Comparison of ENCODE assay signal across 11 cellular contexts in genomic region chr2:157831573-157832315, GRCh38. TPM values are rescaled to one million over a fixed set of nuclear protein-coding genes. Genes with fewer than 3 reads are reported as not detected.
DNase-seq lines count a peak whose midpoint lies in the region; ATAC-seq and TF ChIP-seq lines count a peak whose summit lies in the region.
"Had no signal": no experiment of that assay in that cellular context is flagged by ENCODE, and none has a peak within 500 bp of the region (broad histone marks: within the 10 kb centered on the region; RNA-seq: fewer than 3 reads in every experiment).

No MANE protein-coding gene starts in this region.

- H3K79me1 ChIP-seq in trophoblast cell (ENCODE audit: low read length) = peaks cover 1% of the 10 kb centered on the region

- H2AK5ac ChIP-seq in trophoblast cell (ENCODE audit: low read length) = no peak overlapping the region

- intact Hi-C loops in posterior vena cava (cut with DNase I) = no loop called here

- no peak overlapping the region for H2BK120ac ChIP-seq in trophoblast cell (ENCODE audit: insufficient read depth, low read length, poor library complexity)

- POLR2A ChIA-PET in AG04450 (lab: Yijun Ruan, JAX) = no interaction called here

- H2BK5ac ChIP-seq in trophoblast cell (ENCODE audit: low read depth, low read length, poor library complexity) = no peak overlapping the region

- WGBS in trophoblast cell (ENCODE audit: extremely low coverage, insufficient coverage, insufficient read length) = no CpG with 5 or more reads among the region's 3 CpGs

- no peak overlapping the region for H4K12ac ChIP-seq in trophoblast cell (ENCODE audit: low read depth, low read length)

- TF ChIP-seq CTCF in AG04450 (IDR thresholded peaks at IDR 0.05; ENCODE audit: low read depth, low read length) (no peak), fibroblast of villous mesenchyme (IDR thresholded peaks at IDR 0.05; ENCODE audit: insufficient read depth, low read depth, low read length) (no peak)

- no peaks in the 10 kb centered on the region for H3K27me3 Mint-ChIP-seq in activated T-helper 17 cell treated with anti-CD3 and anti-CD28 coated beads, Interleukin-2, amount 50 U/mL, for 72 hours

- ATAC-seq in activated T-helper 17 cell treated with anti-CD3 and anti-CD28 coated beads, Interleukin-2, amount 50 U/mL, for 72 hours (replicated peaks) = no peak
- ATAC-seq in HG03378 (IDR thresholded peaks at IDR 0.05; ENCODE audit: unreplicated experiment) = no peak

- no peak overlapping the region for H3K18ac ChIP-seq in trophoblast cell (ENCODE audit: low read length)

- H3K9me3 ChIP-seq in AG04450 (ENCODE audit: control insufficient read depth, insufficient read depth, low read length) (no peaks in the 10 kb centered on the region), trophoblast cell (ENCODE audit: insufficient read depth, low read depth, low read length) (no peaks in the 10 kb centered on the region)

- H3K36me3 Mint-ChIP-seq in activated T-helper 17 cell treated with anti-CD3 and anti-CD28 coated beads, Interleukin-2, amount 50 U/mL, for 72 hours (ENCODE audit: low read depth) = peaks cover 18% of the 10 kb centered on the region

- H3K4me1 Mint-ChIP-seq in activated T-helper 17 cell treated with anti-CD3 and anti-CD28 coated beads, Interleukin-2, amount 50 U/mL, for 72 hours = peaks cover 26% of the 10 kb centered on the region

- CTCF ChIA-PET in AG04450 (lab: Charles Lee) = no interaction called here

- H3K27ac Mint-ChIP-seq in activated T-helper 17 cell treated with anti-CD3 and anti-CD28 coated beads, Interleukin-2, amount 50 U/mL, for 72 hours = peak overlapping the region; percentile 42

- H3K4me2 ChIP-seq in trophoblast cell (ENCODE audit: low read length) = no peak overlapping the region

- no peaks in the 10 kb centered on the region for H3K9me3 Mint-ChIP-seq in activated T-helper 17 cell treated with anti-CD3 and anti-CD28 coated beads, Interleukin-2, amount 50 U/mL, for 72 hours

- no peaks in the 10 kb centered on the region for H3K36me3 ChIP-seq in trophoblast cell (ENCODE audit: control insufficient read depth in 1 of 2, insufficient read depth in 2 of 2, low read length in 2 of 2)

- H4K8ac ChIP-seq in trophoblast cell (ENCODE audit: low read depth, low read length) = no peak overlapping the region

- H3K4me1 ChIP-seq in trophoblast cell (ENCODE audit: control insufficient read depth in 1 of 2, insufficient read depth in 2 of 2, low read length in 2 of 2) = peaks cover 0 to 6% of the 10 kb centered on the region in 2 experiments

- no peak overlapping the region for H4K91ac ChIP-seq in trophoblast cell (ENCODE audit: low read depth, low read length)

- no peak overlapping the region for H2BK12ac ChIP-seq in trophoblast cell (ENCODE audit: low read length)

- H3K14ac ChIP-seq in trophoblast cell (ENCODE audit: low read length) = no peak overlapping the region

- H3K4me3 ChIP-seq in AG04450 (ENCODE audit: low read depth, low read length) (no peak overlapping the region), fibroblast of villous mesenchyme (ENCODE audit: low read depth, low read length) (no peak overlapping the region), trophoblast cell (ENCODE audit: low read depth, low read length) (no peak overlapping the region)

- H3K23ac ChIP-seq in trophoblast cell (ENCODE audit: low read length) = no peak overlapping the region

- H3K27me3 ChIP-seq in AG04450 (ENCODE audit: control insufficient read depth, insufficient read depth, low read length) (no peaks in the 10 kb centered on the region), trophoblast cell (ENCODE audit: insufficient read depth, low read length) (no peaks in the 10 kb centered on the region)

- no peak overlapping the region for H2AFZ ChIP-seq in trophoblast cell (ENCODE audit: insufficient read depth, low read length, poor library complexity)

- H3K9ac ChIP-seq in trophoblast cell (ENCODE audit: low read length) = no peak overlapping the region

- no peaks in the 10 kb centered on the region for H3K79me2 ChIP-seq in trophoblast cell (ENCODE audit: control insufficient read depth, insufficient read depth, low read length, poor library complexity)

- no peak for DNase-seq in AG04450 (ENCODE audit: low read depth, low spot score)
- DNase-seq in fibroblast of villous mesenchyme (ENCODE audit: low read depth) = peak; percentile 31
- DNase-seq in trophoblast cell = no peak
- DNase-seq in posterior vena cava (ENCODE audit: low spot score) = no peak
- DNase-seq in NK-92 treated with Interleukin-12 subunit alpha and Interleukin-12 subunit beta, amount 100 ng/mL, for 24 hours (lab: John Stamatoyannopoulos, UW) = no peak
- no peak for DNase-seq in NCI-H1048 (lab: John Stamatoyannopoulos, UW)
- DNase-seq: GDM1, mesendoderm, NCI-H2029 treated with DMSO at 0.1 percent for 48 hours had no signal

- H3K27ac ChIP-seq in AG04450 (ENCODE audit: low read depth, low read length) (peak overlapping the region; percentile 85), trophoblast cell (ENCODE audit: low read depth, low read length) (no peak overlapping the region)

- no peak overlapping the region for H3K4me3 Mint-ChIP-seq in activated T-helper 17 cell treated with anti-CD3 and anti-CD28 coated beads, Interleukin-2, amount 50 U/mL, for 72 hours

- peak overlapping the region; percentile 37 for H3K4ac ChIP-seq in trophoblast cell (ENCODE audit: low read depth, low read length)

RNA-seq across cellular contexts. Expression of gene ACVR1, which starts 44.4 kb away (rescaled TPM):
- polyA plus RNA-seq in AG04450 (2011; rRNA removed) = 50.6 and 53.0 TPM in 2 replicates
- 49.6 and 58.3 TPM in 2 replicates for polyA minus RNA-seq in AG04450 (2011; rRNA and poly(A)+ RNA removed)
- 10 to 100 TPM; 22.7 to 27.5 TPM for total RNA-seq in activated T-helper 17 cell treated with anti-CD3 and anti-CD28 coated beads, Interleukin-2, amount 50 U/mL, for 72 hours
- total RNA-seq in fibroblast of villous mesenchyme = 38.7 and 44.9 TPM in 2 replicates
- polyA plus RNA-seq in trophoblast cell (2013) = 25.7 and 27.4 TPM in 2 replicates
- total RNA-seq in posterior vena cava = 10 to 100 TPM; 67.4 to 70.3 TPM
